ENCODE assay signal across 14 cellular contexts in the genomic region with DNA sequence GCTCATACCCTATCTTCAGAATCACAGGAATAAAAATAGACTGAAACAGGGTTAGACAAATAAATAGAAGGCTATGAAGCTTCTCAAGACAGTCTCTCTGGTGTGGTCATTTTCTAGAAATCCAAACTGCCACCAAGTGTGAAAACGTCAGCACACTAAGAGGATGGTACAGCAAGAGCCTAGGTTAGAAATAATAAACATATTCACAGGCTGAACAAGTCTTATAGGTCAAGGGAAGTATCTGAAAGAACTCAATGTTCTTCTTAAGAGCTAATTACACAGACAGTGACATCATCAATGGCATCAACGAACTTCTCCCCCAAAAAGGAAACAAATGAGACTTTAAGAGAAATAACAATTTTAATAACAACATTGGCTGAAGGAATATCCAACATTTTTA. TPM values are rescaled to one million over a fixed set of nuclear protein-coding genes. Genes with fewer than 3 reads are reported as not detected.
A peak's percentile ranks its signal among the peaks of the same experiment; 100 is the strongest.
DNase-seq lines count a peak whose midpoint lies in the region; ATAC-seq, FAIRE-seq and TF ChIP-seq lines count a peak whose summit lies in the region.
"Had no signal": no experiment of that assay in that cellular context is flagged by ENCODE, and none has a peak within 500 bp of the region (broad histone marks: within the 10 kb centered on the region; RNA-seq: fewer than 3 reads in every experiment).

No MANE protein-coding gene starts in this region.

- WGBS in HepG2 (ENCODE audit: low lambda C conversion rate), result 40% methylated on average over 2 of the region's 2 CpGs
- 57% methylated on average over 2 of the region's 2 CpGs for WGBS in right lobe of liver (ENCODE audit: insufficient coverage, low coverage, low lambda C conversion rate, missing lambda C conversion rate)

- H3K79me2 ChIP-seq in HepG2 (ENCODE audit: insufficient read depth, low read length), result no peaks in the 10 kb centered on the region

- ATAC-seq in HepG2 (no peak), right lobe of liver (no peak), left lobe of liver (no peak)

- no TSS peak for BruUV-seq in HepG2 (replicated peaks; lab: Mats Ljungman, UMichigan)

- in situ Hi-C loops in HepG2 (cut with HindIII; ENCODE audit: extremely low pct_ligation_motif_present, low pct_unique_long_range_greater_than_20kb), result loop anchor here (25.0 kb wide), 1 partner anchor 252 kb away; no protein-coding TSS in a partner anchor
- in situ Hi-C loops in SK-MEL-5 (cut with HindIII; ENCODE audit: low pct_unique_long_range_greater_than_20kb, low sequenced_read_pairs), result no loop called here

- H3K4me1 ChIP-seq in HepG2 (ENCODE audit: insufficient read depth, low read length) (no peaks in the 10 kb centered on the region), right lobe of liver (no peaks in the 10 kb centered on the region)
- H3K4me1 ChIP-seq: HAP-1 had no signal

- no peak for FAIRE-seq in HepG2 (lab: Jason Lieb, UNC)

- no peaks in the 10 kb centered on the region for H4K20me1 ChIP-seq in HepG2 (ENCODE audit: insufficient read depth, low read length)

- TF ChIP-seq CTCF in HepG2 (CRISPR knock-in tag; IDR thresholded peaks at IDR 0.05) (no peak), right lobe of liver (IDR thresholded peaks at IDR 0.05) (no peak), choroid plexus epithelial cell (conservative IDR thresholded peaks at IDR 0.05; ENCODE audit: low read depth, low read length) (no peak)

- H3K36me3 ChIP-seq in HepG2 (replicated peaks in 1 of 2; ENCODE audit: control insufficient read depth in 1 of 2, insufficient read depth in 2 of 2, low read length in 2 of 2), result no peaks in the 10 kb centered on the region
- no peaks in the 10 kb centered on the region for H3K36me3 ChIP-seq in right lobe of liver
- H3K36me3 ChIP-seq: HAP-1 had no signal

- intact Hi-C loops in HepG2 (cut with micrococcal nuclease; ENCODE audit: unreplicated experiment), result no loop called here
- intact Hi-C loops in right lobe of liver (cut with DNase I), result loop anchor here in 1 of 2 donors (10.0 kb wide), 1 partner anchor 255 kb away; no protein-coding TSS in a partner anchor

- CTCF ChIA-PET in HepG2 (lab: Yijun Ruan, JAX; ENCODE audit: low intra/inter-chr PET ratio, low total read pairs), result interaction anchor here (1.2 to 1.3 kb wide), 2 partner anchors 23 to 35 kb away, joined by 3 read pairs; a partner anchor contains a TSS

- no peak overlapping the region for H3K4me2 ChIP-seq in HepG2 (ENCODE audit: low read depth, low read length)

- TF ChIP-seq EP300 in HepG2 (IDR thresholded peaks at IDR 0.05; ENCODE audit: low read depth in 2 of 2, low read length in 2 of 2) (no peak), HepG2 (CRISPR knock-in tag; IDR thresholded peaks at IDR 0.05; ENCODE audit: borderline replicate concordance) (no peak)

- no peak for TF ChIP-seq POLR2A in HepG2 (IDR thresholded peaks at IDR 0.05; ENCODE audit: insufficient read depth in 1 of 2, low read depth in 2 of 2, low read length in 2 of 2)
- TF ChIP-seq POLR2A in right lobe of liver (IDR thresholded peaks at IDR 0.05), result no peak

- POLR2A ChIA-PET in HepG2 (lab: Yijun Ruan, JAX), result interaction anchor here (1.0 kb wide), 1 partner anchor 40 kb away, joined by 4 read pairs; a partner anchor contains a TSS

- no peak overlapping the region for H3K9ac ChIP-seq in HepG2 (ENCODE audit: insufficient read depth, low read depth, low read length)

- H3K9me3 ChIP-seq in HepG2 (ENCODE audit: low read length) (no peaks in the 10 kb centered on the region), right lobe of liver (no peaks in the 10 kb centered on the region)
- H3K9me3 ChIP-seq: HAP-1 had no signal

- no peak overlapping the region for H3K27ac ChIP-seq in HepG2 (ENCODE audit: extremely low read length, insufficient read depth, low read length)
- no peak overlapping the region for H3K27ac ChIP-seq in right lobe of liver
- H3K27ac ChIP-seq: 22Rv1, C4-2B had no signal

- DNase-seq in HepG2 (ENCODE audit: low spot score) (no peak), right lobe of liver (no peak), SK-MEL-5 (ENCODE audit: low read depth, low spot score) (peak; percentile 33), choroid plexus epithelial cell (ENCODE audit: low read depth) (peak; percentile 71), left lobe of liver (ENCODE audit: low spot score) (no peak), NAMALWA (ENCODE audit: low spot score) (no peak), NCI-H2107 treated with DMSO at 0.1 percent for 48 hours (lab: John Stamatoyannopoulos, UW; ENCODE audit: unreplicated experiment) (no peak)
- DNase-seq in activated naive CD4-positive, alpha-beta T cell (lab: John Stamatoyannopoulos, UW), result no peak
- DNase-seq: GF-D8, HFFc6, IMR-90 had no signal

- no peak for TF ChIP-seq RAD21 in HepG2 (CRISPR knock-in tag; IDR thresholded peaks at IDR 0.05)

- H3K4me3 ChIP-seq in HepG2 (replicated peaks in 1 of 3; ENCODE audit: insufficient read depth in 1 of 3, low read depth in 2 of 3, low read length in 3 of 3), result no peak overlapping the region
- H3K4me3 ChIP-seq in right lobe of liver, result no peak overlapping the region
- H3K4me3 ChIP-seq in choroid plexus epithelial cell (ENCODE audit: low read depth, low read length), result no peak overlapping the region
- H3K4me3 ChIP-seq: HAP-1 had no signal

- H2AFZ ChIP-seq in HepG2 (ENCODE audit: low read length), result no peak overlapping the region

- no peaks in the 10 kb centered on the region for H3K27me3 ChIP-seq in HepG2 (ENCODE audit: control insufficient read depth in 1 of 2, insufficient read depth in 2 of 2, low read length in 2 of 2)
- H3K27me3 ChIP-seq in right lobe of liver, result no peaks in the 10 kb centered on the region

RNA-seq across cellular contexts. Expression of a gene that starts 22.7 kb away (rescaled TPM):
- 9.0 and 15.5 TPM in 2 replicates for total RNA-seq in HepG2 (2016; rRNA removed; fragmentation: Illumina TruSeq; extraction: Trizol)
- 1.6 and 1.7 TPM in 2 replicates for total RNA-seq in HepG2 (2016; cell fraction: cytosol; rRNA removed; fragmentation: Illumina TruSeq; extraction: Trizol; ENCODE audit: low read depth)
- total RNA-seq in HepG2 (2016; cell fraction: insoluble cytoplasmic fraction; rRNA removed; fragmentation: Illumina TruSeq; extraction: Trizol), result 7.5 and 14.7 TPM in 2 replicates
- total RNA-seq in HepG2 (2016; cell fraction: membrane; rRNA removed; fragmentation: Illumina TruSeq; extraction: Trizol), result 5.4 and 5.8 TPM in 2 replicates
- 19.8 and 23.6 TPM in 2 replicates for total RNA-seq in HepG2 (2016; cell fraction: nucleus; rRNA removed; fragmentation: Illumina TruSeq; extraction: Trizol)
- 12.1 and 13.1 TPM in 2 replicates for polyA plus RNA-seq in HepG2 (2011; rRNA removed)
- polyA plus RNA-seq in HepG2 (2011; cell fraction: cytosol; rRNA removed), result 7.2 and 9.6 TPM in 2 replicates
- polyA plus RNA-seq in HepG2 (2011; cell fraction: nucleus; rRNA removed), result 7.8 and 9.0 TPM in 2 replicates
- 10.5 and 13.4 TPM in 2 replicates for polyA plus RNA-seq in HepG2 (2012)
- polyA plus RNA-seq in HepG2 (2016; cell fraction: cytosol; fragmentation: Illumina TruSeq; extraction: Trizol; ENCODE audit: low read depth), result 0.84 and 0.86 TPM in 2 replicates
- 7.6 and 8.5 TPM in 2 replicates for polyA plus RNA-seq in HepG2 (2016; cell fraction: insoluble cytoplasmic fraction; fragmentation: Illumina TruSeq; extraction: Trizol; ENCODE audit: low read depth)
- polyA plus RNA-seq in HepG2 (2016; cell fraction: membrane; fragmentation: Illumina TruSeq; extraction: Trizol; ENCODE audit: low read depth), result 2.5 and 2.6 TPM in 2 replicates
- 21.1 and 22.3 TPM in 2 replicates for polyA plus RNA-seq in HepG2 (2016; cell fraction: nucleus; fragmentation: Illumina TruSeq; extraction: Trizol; ENCODE audit: insufficient read depth, low read depth)
- 9.2 and 31.7 TPM in 2 replicates for polyA minus RNA-seq in HepG2 (2011; rRNA and poly(A)+ RNA removed; ENCODE audit: low replicate concordance)
- 11.3 and 12.7 TPM in 2 replicates for polyA minus RNA-seq in HepG2 (2011; cell fraction: cytosol; rRNA and poly(A)+ RNA removed)
- 16.4 and 17.3 TPM in 2 replicates for polyA minus RNA-seq in HepG2 (2011; cell fraction: nucleus; rRNA and poly(A)+ RNA removed)
- total RNA-seq in right lobe of liver, result 10 to 100 TPM in 2 of 6 experiments, 1 to 10 TPM in 4; 7.8 to 12.4 (median 9.3) TPM
- 6.4 and 9.0 TPM in 2 replicates for total RNA-seq in SK-MEL-5 (2014; rRNA removed; shearing (Covaris generic))
- polyA plus RNA-seq in SK-MEL-5 (2015; cell fraction: cytosol; rRNA removed), result 7.4 and 8.9 TPM in 2 replicates
- 13.7 and 15.2 TPM in 2 replicates for polyA plus RNA-seq in SK-MEL-5 (2015; cell fraction: nucleus; rRNA removed)
- total RNA-seq in left lobe of liver, result 7.0 TPM

RNA-seq across cellular contexts. Expression of a gene that starts 26.9 kb away (rescaled TPM):
- total RNA-seq in HepG2 (2016; rRNA removed; fragmentation: Illumina TruSeq; extraction: Trizol) (0.95 and 1.9 TPM in 2 replicates), right lobe of liver (10 to 100 TPM in 1 of 6 experiments, 1 to 10 TPM in 5; 3.7 to 18.8 (median 5.0) TPM), left lobe of liver (3.7 TPM)
- 2.9 and 3.9 TPM in 2 replicates for total RNA-seq in HepG2 (2016; cell fraction: cytosol; rRNA removed; fragmentation: Illumina TruSeq; extraction: Trizol; ENCODE audit: low read depth)
- 0.40 and 1.9 TPM in 2 replicates for total RNA-seq in HepG2 (2016; cell fraction: insoluble cytoplasmic fraction; rRNA removed; fragmentation: Illumina TruSeq; extraction: Trizol)
- 1.9 and 2.8 TPM in 2 replicates for total RNA-seq in HepG2 (2016; cell fraction: membrane; rRNA removed; fragmentation: Illumina TruSeq; extraction: Trizol)
- 3.1 and 4.5 TPM in 2 replicates for total RNA-seq in HepG2 (2016; cell fraction: nucleus; rRNA removed; fragmentation: Illumina TruSeq; extraction: Trizol)
- polyA plus RNA-seq in HepG2 (2011; rRNA removed), result 0.73 and 1.1 TPM in 2 replicates
- polyA plus RNA-seq in HepG2 (2011; cell fraction: cytosol; rRNA removed), result 0.30 and 0.41 TPM in 2 replicates
- 2.7 and 2.9 TPM in 2 replicates for polyA plus RNA-seq in HepG2 (2011; cell fraction: nucleus; rRNA removed)
- 0.80 and 0.83 TPM in 2 replicates for polyA plus RNA-seq in HepG2 (2012)
- polyA plus RNA-seq in HepG2 (2016; cell fraction: cytosol; fragmentation: Illumina TruSeq; extraction: Trizol; ENCODE audit: low read depth), result 0.42 and 0.46 TPM in 2 replicates
- 0.25 and 0.74 TPM in 2 replicates for polyA plus RNA-seq in HepG2 (2016; cell fraction: insoluble cytoplasmic fraction; fragmentation: Illumina TruSeq; extraction: Trizol; ENCODE audit: low read depth)
- 0.38 and 0.41 TPM in 2 replicates for polyA plus RNA-seq in HepG2 (2016; cell fraction: membrane; fragmentation: Illumina TruSeq; extraction: Trizol; ENCODE audit: low read depth)
- polyA plus RNA-seq in HepG2 (2016; cell fraction: nucleus; fragmentation: Illumina TruSeq; extraction: Trizol; ENCODE audit: insufficient read depth, low read depth), result 4.3 and 6.9 TPM in 2 replicates
- polyA minus RNA-seq in HepG2 (2011; rRNA and poly(A)+ RNA removed; ENCODE audit: low replicate concordance), result 1.2 TPM in 1 of 2 replicates, not detected in the other
- polyA minus RNA-seq in HepG2 (2011; cell fraction: cytosol; rRNA and poly(A)+ RNA removed), result 0.35 TPM in 1 of 2 replicates, not detected in the other
- polyA minus RNA-seq in HepG2 (2011; cell fraction: nucleus; rRNA and poly(A)+ RNA removed), result 7.2 and 8.8 TPM in 2 replicates
- total RNA-seq in SK-MEL-5 (2014; rRNA removed; shearing (Covaris generic)), result 0.08 and 1.3 TPM in 2 replicates
- 0.79 TPM in 1 of 2 replicates, not detected in the other for polyA plus RNA-seq in SK-MEL-5 (2015; cell fraction: cytosol; rRNA removed)
- 0.42 and 0.70 TPM in 2 replicates for polyA plus RNA-seq in SK-MEL-5 (2015; cell fraction: nucleus; rRNA removed)

RNA-seq across cellular contexts. Expression of a gene that starts 39.9 kb away (rescaled TPM):
- total RNA-seq in HepG2 (2016; rRNA removed; fragmentation: Illumina TruSeq; extraction: Trizol), result 17.0 and 21.6 TPM in 2 replicates
- 2.6 and 3.0 TPM in 2 replicates for total RNA-seq in HepG2 (2016; cell fraction: cytosol; rRNA removed; fragmentation: Illumina TruSeq; extraction: Trizol; ENCODE audit: low read depth)
- 16.5 and 19.6 TPM in 2 replicates for total RNA-seq in HepG2 (2016; cell fraction: insoluble cytoplasmic fraction; rRNA removed; fragmentation: Illumina TruSeq; extraction: Trizol)
- 8.6 and 9.4 TPM in 2 replicates for total RNA-seq in HepG2 (2016; cell fraction: membrane; rRNA removed; fragmentation: Illumina TruSeq; extraction: Trizol)
- 12.6 and 14.0 TPM in 2 replicates for total RNA-seq in HepG2 (2016; cell fraction: nucleus; rRNA removed; fragmentation: Illumina TruSeq; extraction: Trizol)
- polyA plus RNA-seq in HepG2 (2011; rRNA removed), result 5.0 and 5.5 TPM in 2 replicates
- 4.0 and 4.1 TPM in 2 replicates for polyA plus RNA-seq in HepG2 (2011; cell fraction: cytosol; rRNA removed)
- polyA plus RNA-seq in HepG2 (2011; cell fraction: nucleus; rRNA removed), result 3.6 and 5.0 TPM in 2 replicates
- 8.7 and 9.4 TPM in 2 replicates for polyA plus RNA-seq in HepG2 (2012)
- 1.9 and 2.3 TPM in 2 replicates for polyA plus RNA-seq in HepG2 (2016; cell fraction: cytosol; fragmentation: Illumina TruSeq; extraction: Trizol; ENCODE audit: low read depth)
- polyA plus RNA-seq in HepG2 (2016; cell fraction: insoluble cytoplasmic fraction; fragmentation: Illumina TruSeq; extraction: Trizol; ENCODE audit: low read depth), result 16.3 and 19.6 TPM in 2 replicates
- polyA plus RNA-seq in HepG2 (2016; cell fraction: membrane; fragmentation: Illumina TruSeq; extraction: Trizol; ENCODE audit: low read depth), result 4.0 and 4.9 TPM in 2 replicates
- polyA plus RNA-seq in HepG2 (2016; cell fraction: nucleus; fragmentation: Illumina TruSeq; extraction: Trizol; ENCODE audit: insufficient read depth, low read depth), result 10.8 and 11.4 TPM in 2 replicates
- 2.0 and 2.9 TPM in 2 replicates for polyA minus RNA-seq in HepG2 (2011; rRNA and poly(A)+ RNA removed; ENCODE audit: low replicate concordance)
- polyA minus RNA-seq in HepG2 (2011; cell fraction: cytosol; rRNA and poly(A)+ RNA removed), result 4.0 and 4.6 TPM in 2 replicates
- 10.6 and 19.1 TPM in 2 replicates for polyA minus RNA-seq in HepG2 (2011; cell fraction: nucleus; rRNA and poly(A)+ RNA removed)
- 10 to 100 TPM; 20.9 to 42.4 (median 30.8) TPM for total RNA-seq in right lobe of liver
- 8.9 and 11.0 TPM in 2 replicates for total RNA-seq in SK-MEL-5 (2014; rRNA removed; shearing (Covaris generic))
- 5.6 and 8.3 TPM in 2 replicates for polyA plus RNA-seq in SK-MEL-5 (2015; cell fraction: cytosol; rRNA removed)
- 6.6 and 10.2 TPM in 2 replicates for polyA plus RNA-seq in SK-MEL-5 (2015; cell fraction: nucleus; rRNA removed)
- total RNA-seq in left lobe of liver, result 20.6 TPM

Comparison
In these comparisons a context has a peak if more than half of its experiments do, and no peak if none do; other contexts are left out.
1. DNase-seq: peak in SK-MEL-5 (single experiment) and choroid plexus epithelial cell (single experiment); none in HepG2 (single experiment), right lobe of liver (0 of 3), left lobe of liver (single experiment), NAMALWA (single experiment), activated naive CD4-positive, alpha-beta T cell (0 of 4) and NCI-H2107 treated with DMSO at 0.1 percent for 48 hours (single experiment).